In genomic region chr6:36682328-36683144, GRCh38 we compare ENCODE assay signal across 1 cellular context.
TF ChIP-seq lines count a peak whose summit lies in the region.

No MANE protein-coding gene starts in this region.

TF ChIP-seq in HepG2, 621 proteins besides CTCF, POLR2A, EP300 and RAD21 (continued from another document):
- TF ChIP-seq KDM3A (CRISPR knock-in tag; IDR thresholded peaks at IDR 0.05; ENCODE audit: low read depth) (no peak), MEF2D (CRISPR knock-in tag; IDR thresholded peaks at IDR 0.05) (no peak), ZNF572 (CRISPR knock-in tag; IDR thresholded peaks at IDR 0.05) (no peak), TARDBP (CRISPR knock-in tag; IDR thresholded peaks at IDR 0.05) (no peak; the same call in 1 of the 2 replicates), XRCC5 (optimal IDR thresholded peaks at IDR 0.05; ENCODE audit: low read length) (no peak), ZNF17 (CRISPR knock-in tag; IDR thresholded peaks at IDR 0.05) (no peak), ZNF501 (CRISPR knock-in tag; IDR thresholded peaks at IDR 0.05) (no peak), LBX2 (CRISPR knock-in tag; IDR thresholded peaks at IDR 0.05; ENCODE audit: borderline replicate concordance) (no peak), ZNF101 (CRISPR knock-in tag; IDR thresholded peaks at IDR 0.05; ENCODE audit: borderline replicate concordance, low read depth) (no peak), HNRNPLL (IDR thresholded peaks at IDR 0.05; ENCODE audit: low read depth, low read length, poor library complexity, severe bottlenecking) (no peak), HOXA7 (CRISPR knock-in tag; IDR thresholded peaks at IDR 0.05) (no peak), ZNF691 (CRISPR knock-in tag; IDR thresholded peaks at IDR 0.05; ENCODE audit: borderline replicate concordance, low read depth) (0 out of 2 replicates have a peak, but pooled peaks have one; percentile 52), ZC3H13 (CRISPR knock-in tag; IDR thresholded peaks at IDR 0.05) (no peak), ZNF75D (CRISPR knock-in tag; IDR thresholded peaks at IDR 0.05; ENCODE audit: borderline replicate concordance) (no peak), ZNF260 (CRISPR knock-in tag; IDR thresholded peaks at IDR 0.05; ENCODE audit: borderline replicate concordance, low read depth) (no peak), HNRNPL (IDR thresholded peaks at IDR 0.05; ENCODE audit: low read depth, low read length) (0 out of 2 replicates have a peak, but pooled peaks have one; percentile 79), ADNP (CRISPR knock-in tag; IDR thresholded peaks at IDR 0.05) (no peak), ZNF563 (CRISPR knock-in tag; IDR thresholded peaks at IDR 0.05) (no peak), SRSF4 (IDR thresholded peaks at IDR 0.05; ENCODE audit: low read depth, low read length, poor library complexity, severe bottlenecking) (no peak), TFDP1 (CRISPR knock-in tag; IDR thresholded peaks at IDR 0.05; ENCODE audit: borderline replicate concordance) (peak; percentile 33; the same call in 1 of the 2 replicates), ZNF710 (CRISPR knock-in tag; IDR thresholded peaks at IDR 0.05; ENCODE audit: borderline replicate concordance) (0 out of 2 replicates have a peak, but pooled peaks have one; percentile 19), TCF7 (IDR thresholded peaks at IDR 0.05; ENCODE audit: low read depth) (no peak), TOE1 (CRISPR knock-in tag; IDR thresholded peaks at IDR 0.05) (no peak), RAD51 (IDR thresholded peaks at IDR 0.05; ENCODE audit: borderline replicate concordance) (no peak), ZNF557 (CRISPR knock-in tag; IDR thresholded peaks at IDR 0.05) (no peak), CBX2 (IDR thresholded peaks at IDR 0.05; ENCODE audit: low read depth, low read length) (no peak), CBX2 (CRISPR knock-in tag; IDR thresholded peaks at IDR 0.05; ENCODE audit: low read depth) (no peak), ATRX (CRISPR knock-in tag; IDR thresholded peaks at IDR 0.05; ENCODE audit: borderline replicate concordance) (no peak), PRDM4 (CRISPR knock-in tag; IDR thresholded peaks at IDR 0.05; ENCODE audit: borderline replicate concordance) (no peak), ZBTB7B (CRISPR knock-in tag; IDR thresholded peaks at IDR 0.05) (no peak), ARID3A (IDR thresholded peaks at IDR 0.05; ENCODE audit: low read depth, low read length) (0 out of 2 replicates have a peak, but pooled peaks have one; percentile 31), ZKSCAN5 (CRISPR knock-in tag; IDR thresholded peaks at IDR 0.05) (no peak), AGO1 (IDR thresholded peaks at IDR 0.05; ENCODE audit: low read depth, low read length, poor library complexity, severe bottlenecking) (no peak), ZNF317 (CRISPR knock-in tag; IDR thresholded peaks at IDR 0.05) (no peak), ZNF30 (CRISPR knock-in tag; IDR thresholded peaks at IDR 0.05) (no peak), IRX3 (CRISPR knock-in tag; IDR thresholded peaks at IDR 0.05; ENCODE audit: borderline replicate concordance, low read depth) (no peak; the same call in 1 of the 2 replicates), MIER2 (CRISPR knock-in tag; IDR thresholded peaks at IDR 0.05) (no peak), SALL2 (CRISPR knock-in tag; IDR thresholded peaks at IDR 0.05) (peak; percentile 12; the same call in 1 of the 2 replicates), ZNF687 (CRISPR knock-in tag; IDR thresholded peaks at IDR 0.05) (peak; percentile 62), ATF5 (CRISPR knock-in tag; IDR thresholded peaks at IDR 0.05; ENCODE audit: low read depth) (no peak), MAFK (conservative IDR thresholded peaks at IDR 0.05 in 1 of 2, IDR thresholded peaks at IDR 0.05 in 1 of 2; ENCODE audit: low read length in 2 of 2) (no peak)
